In genomic region chr12:109627633-109628032, GRCh38 we compare ENCODE assay signal across 22 cellular contexts.
"Had no signal": no experiment of that assay in that cellular context is flagged by ENCODE, and none has a peak within 500 bp of the region (broad histone marks: within the 10 kb centered on the region; RNA-seq: fewer than 3 reads in every experiment).

No MANE protein-coding gene starts in this region.

- DNase-seq: activated CD4-positive, alpha-beta T cell treated with anti-CD3 and anti-CD28 coated beads for 1 hour; activated CD4-positive, alpha-beta T cell treated with anti-CD3 and anti-CD28 coated beads, Interleukin-2, amount 50 U/mL, for 4 hours; activated CD8-positive, alpha-beta memory T cell treated with anti-CD3 and anti-CD28 coated beads, Interleukin-2, amount 10 ng/mL, durations not matched to agents 7 days and 5 days; activated naive CD4-positive, alpha-beta T cell treated with anti-CD3 and anti-CD28 coated beads, Interleukin-2, amount 10 ng/mL, durations not matched to agents 7 days and 5 days; activated T-cell treated with anti-CD3 and anti-CD28 coated beads, Interleukin-2, amount 50 U/mL, for 1 hour; esophagus squamous epithelium; glutamatergic neuron; hypothalamus; kidney; left ventricle myocardium superior; mucosa of descending colon; naive thymus-derived CD4-positive, alpha-beta T cell; stimulated activated CD4-positive, alpha-beta T cell treated with anti-CD3 and anti-CD28 coated beads, Interleukin-12 subunit alpha, Interleukin-12 subunit beta, amount 100 ng/mL, for 4 hours; stimulated activated CD4-positive, alpha-beta T cell treated with anti-CD3 and anti-CD28 coated beads, Interleukin-2, amount 100 ng/mL, for 24 hours; stomach; T-helper 9 cell had no signal

- H3K4me1 ChIP-seq: esophagus squamous epithelium, parathyroid adenoma, stomach had no signal

- H3K4me1 Mint-ChIP-seq: activated CD8-positive, alpha-beta memory T cell treated with anti-CD3 and anti-CD28 coated beads, Interleukin-2, amount 10 ng/mL, durations not matched to agents 7 days and 5 days; activated naive CD4-positive, alpha-beta T cell treated with anti-CD3 and anti-CD28 coated beads, Interleukin-2, amount 10 ng/mL, durations not matched to agents 7 days and 5 days; memory B cell had no signal

- ATAC-seq: activated CD8-positive, alpha-beta memory T cell treated with anti-CD3 and anti-CD28 coated beads, Interleukin-2, amount 10 ng/mL, durations not matched to agents 7 days and 5 days; left ventricle myocardium superior; mucosa of descending colon; naive thymus-derived CD4-positive, alpha-beta T cell had no signal

- H3K79me2 ChIP-seq: parathyroid adenoma had no signal

- H3K27me3 ChIP-seq: cardiac muscle cell had no signal

- H3K9me3 Mint-ChIP-seq: activated naive CD4-positive, alpha-beta T cell treated with anti-CD3 and anti-CD28 coated beads, Interleukin-2, amount 10 ng/mL, durations not matched to agents 7 days and 5 days; activated T-helper 2 cell treated with anti-CD3 and anti-CD28 coated beads, Interferon-gamma antibody, Interleukin-2, Interleukin-4, amounts not matched to agents 10 μg/mL and 5 μg/mL and 100 μg/mL, durations not matched to agents 14 hours and 24 hours and 36 hours; memory B cell; naive thymus-derived CD4-positive, alpha-beta T cell had no signal

- H3K4me3 Mint-ChIP-seq: activated CD8-positive, alpha-beta memory T cell treated with anti-CD3 and anti-CD28 coated beads, Interleukin-2, amount 10 ng/mL, durations not matched to agents 7 days and 5 days; activated naive CD4-positive, alpha-beta T cell treated with anti-CD3 and anti-CD28 coated beads, Interleukin-2, amount 10 ng/mL, durations not matched to agents 7 days and 5 days; memory B cell; naive thymus-derived CD4-positive, alpha-beta T cell had no signal

- H3K27ac Mint-ChIP-seq: activated CD8-positive, alpha-beta memory T cell treated with anti-CD3 and anti-CD28 coated beads, Interleukin-2, amount 10 ng/mL, durations not matched to agents 7 days and 5 days; activated naive CD4-positive, alpha-beta T cell treated with anti-CD3 and anti-CD28 coated beads, Interleukin-2, amount 10 ng/mL, durations not matched to agents 7 days and 5 days; activated T-helper 2 cell treated with anti-CD3 and anti-CD28 coated beads, Interferon-gamma antibody, Interleukin-2, Interleukin-4, amounts not matched to agents 10 μg/mL and 5 μg/mL and 100 μg/mL, durations not matched to agents 14 hours and 24 hours and 36 hours; memory B cell; naive thymus-derived CD4-positive, alpha-beta T cell had no signal

- H3K27ac ChIP-seq: cardiac muscle cell, esophagus squamous epithelium, neutrophil, parathyroid adenoma, stomach had no signal

- H3K4me3 ChIP-seq: cardiac muscle cell, esophagus squamous epithelium, mucosa of descending colon, stomach had no signal

- H3K9me3 ChIP-seq: esophagus squamous epithelium, mucosa of descending colon, neutrophil, stomach had no signal

- H3K36me3 Mint-ChIP-seq: activated CD8-positive, alpha-beta memory T cell treated with anti-CD3 and anti-CD28 coated beads, Interleukin-2, amount 10 ng/mL, durations not matched to agents 7 days and 5 days; activated naive CD4-positive, alpha-beta T cell treated with anti-CD3 and anti-CD28 coated beads, Interleukin-2, amount 10 ng/mL, durations not matched to agents 7 days and 5 days; memory B cell had no signal

- H3K36me3 ChIP-seq: cardiac muscle cell, esophagus squamous epithelium, neutrophil, stomach had no signal

- FAIRE-seq: colon, kidney had no signal

- H2AFZ ChIP-seq: parathyroid adenoma had no signal

- H3K9ac ChIP-seq: parathyroid adenoma had no signal
